Comparison of ENCODE assay signal across 8 cellular contexts in the genomic region with DNA sequence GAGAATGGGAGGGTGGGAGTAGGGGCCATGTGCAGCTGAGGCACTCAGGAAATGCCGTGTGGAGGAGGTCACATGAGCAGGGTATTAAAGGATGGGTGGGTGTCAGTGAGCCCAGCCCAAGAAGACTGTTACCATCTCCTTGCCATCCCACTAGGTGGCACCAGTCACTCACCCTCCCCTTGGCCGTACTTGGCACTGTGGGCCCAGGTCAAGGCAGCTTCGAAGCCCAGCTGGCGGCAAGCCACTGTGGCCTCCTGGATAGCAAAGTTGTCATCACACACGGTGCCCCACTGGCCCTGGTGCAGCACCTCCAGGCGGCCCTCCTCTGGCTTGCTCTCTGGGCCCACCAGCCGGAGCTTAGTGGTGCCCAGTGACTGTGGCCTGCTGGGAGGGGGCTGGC. TPM values are rescaled to one million over a fixed set of nuclear protein-coding genes. Genes with fewer than 3 reads are reported as not detected.
DNase-seq lines count a peak whose midpoint lies in the region; ATAC-seq and TF ChIP-seq lines count a peak whose summit lies in the region.

No MANE protein-coding gene starts in this region.

- H3K27me3 Mint-ChIP-seq in stimulated activated naive CD8-positive, alpha-beta T cell treated with anti-CD3 and anti-CD28 coated beads, Interleukin-15, amount 100 ng/mL, for 72 hours = peaks cover 8% of the 10 kb centered on the region
- peaks cover 21% of the 10 kb centered on the region for H3K27me3 Mint-ChIP-seq in CD4-positive, alpha-beta T cell
- H3K27me3 Mint-ChIP-seq in nephron progenitor cell (ENCODE audit: low read depth, poor library complexity) = no peaks in the 10 kb centered on the region

- CTCF ChIA-PET in HEK293 (lab: Yijun Ruan, JAX) (interaction anchor here (0.7 to 3.1 kb wide), 7 partner anchors 9 to 217 kb away, joined by 3 to 46 read pairs (median 3); no protein-coding TSS in a partner anchor), SK-N-SH (lab: Yijun Ruan, JAX) (interaction anchor here (0.6 to 4.1 kb wide), 7 partner anchors 10 to 246 kb away, joined by 3 to 20 read pairs (median 3); no protein-coding TSS in a partner anchor)
- CTCF ChIA-PET in CD4-positive, alpha-beta T cell (lab: Charles Lee) = no interaction called here

- peaks cover 0 to 6% (median 0%) of the 10 kb centered on the region in 11 experiments; a peak in 6 of 22 replicates for H3K27me3 ChIP-seq in BLaER1 treated with 17β-estradiol and CSF1 and Interleukin-3, amounts not matched to agents 10 nM and 100 nM
- H3K27me3 ChIP-seq in SK-N-SH (ENCODE audit: insufficient read depth) = no peaks in the 10 kb centered on the region
- H3K27me3 ChIP-seq in CD4-positive, alpha-beta T cell (ENCODE audit: control insufficient read depth, insufficient read depth, low read length) = peaks cover 12% of the 10 kb centered on the region

- TF ChIP-seq CTCF in HEK293 (tag by site-specific recombination; IDR thresholded peaks at IDR 0.05) (no peak), SK-N-SH (IDR thresholded peaks at IDR 0.05) (peak; percentile 36; the same call in 1 of the 2 replicates), nephron progenitor cell (IDR thresholded peaks at IDR 0.05) (no peak)
- no peak for TF ChIP-seq CTCF in CD4-positive, alpha-beta T cell (IDR thresholded peaks at IDR 0.05)

- TF ChIP-seq EP300 in SK-N-SH (IDR thresholded peaks at IDR 0.05; ENCODE audit: borderline replicate concordance in 1 of 2, low read depth in 1 of 2, low read length in 1 of 2) = no peak

- no peak overlapping the region; a peak in 1 of 20 replicates for H3K4me3 ChIP-seq in BLaER1 treated with 17β-estradiol and CSF1 and Interleukin-3, amounts not matched to agents 10 nM and 100 nM
- H3K4me3 ChIP-seq in HEK293 (ENCODE audit: low read depth, low read length) (no peak overlapping the region), SK-N-SH (ENCODE audit: low read depth in 2 of 2, low read length in 1 of 2) (no peak overlapping the region)

- DNase-seq in SK-N-SH = peak; percentile 48
- DNase-seq in glomerular visceral epithelial cell (ENCODE audit: extremely low spot score) = peak; percentile 60
- DNase-seq in stimulated activated naive CD8-positive, alpha-beta T cell treated with anti-CD3 and anti-CD28 coated beads, Interleukin-15, amount 100 ng/mL, for 72 hours = no peak
- DNase-seq in CD4-positive, alpha-beta T cell = no peak
- no peak for DNase-seq in nephron progenitor cell
- no peak for DNase-seq in stimulated activated CD4-positive, alpha-beta T cell treated with anti-CD3 and anti-CD28 coated beads, Interleukin-12 subunit alpha, Interleukin-12 subunit beta, amount 100 ng/mL, for 4 hours

- peak; percentile 47 for TF ChIP-seq RAD21 in SK-N-SH (IDR thresholded peaks at IDR 0.05; ENCODE audit: low read length)

- peaks cover 33 to 94% (median 89%) of the 10 kb centered on the region in 10 experiments for H3K4me1 ChIP-seq in BLaER1 treated with 17β-estradiol and CSF1 and Interleukin-3, amounts not matched to agents 10 nM and 100 nM
- no peaks in the 10 kb centered on the region; the same call in 1 of the 2 replicates for H3K4me1 ChIP-seq in HEK293 (ENCODE audit: control insufficient read depth, insufficient read depth, low read length)
- H3K4me1 ChIP-seq in SK-N-SH (ENCODE audit: control insufficient read depth in 1 of 2, insufficient read depth in 2 of 2, low read depth in 1 of 2, low read length in 1 of 2) = peaks cover 0 to 5% of the 10 kb centered on the region in 2 experiments; a peak in 1 of 4 replicates

- H3K9me3 Mint-ChIP-seq in stimulated activated naive CD8-positive, alpha-beta T cell treated with anti-CD3 and anti-CD28 coated beads, Interleukin-15, amount 100 ng/mL, for 72 hours = no peaks in the 10 kb centered on the region
- H3K9me3 Mint-ChIP-seq in CD4-positive, alpha-beta T cell = no peaks in the 10 kb centered on the region
- H3K9me3 Mint-ChIP-seq in nephron progenitor cell = no peaks in the 10 kb centered on the region

- 0 out of 22 replicates have a peak overlapping the region, but pooled peaks of 2 of the 11 experiments have one; percentile 13 to 24 for H3K27ac ChIP-seq in BLaER1 treated with 17β-estradiol and CSF1 and Interleukin-3, amounts not matched to agents 10 nM and 100 nM
- H3K27ac ChIP-seq in HEK293 (ENCODE audit: extremely low read depth, low read depth, low read length) = no peak overlapping the region
- no peak overlapping the region for H3K27ac ChIP-seq in SK-N-SH (ENCODE audit: low read depth in 2 of 2, low read length in 1 of 2)
- no peak overlapping the region for H3K27ac ChIP-seq in CD4-positive, alpha-beta T cell (ENCODE audit: low read depth, low read length)

- no peaks in the 10 kb centered on the region for H3K79me2 ChIP-seq in SK-N-SH (ENCODE audit: insufficient read depth)

- peak overlapping the region in 9 of 11 experiments; percentile 33 to 94 (median 80); a peak in 17 of 22 replicates for H3K4me2 ChIP-seq in BLaER1 treated with 17β-estradiol and CSF1 and Interleukin-3, amounts not matched to agents 10 nM and 100 nM
- no peak overlapping the region for H3K4me2 ChIP-seq in SK-N-SH

- H3K9ac ChIP-seq in BLaER1 treated with 17β-estradiol and CSF1 and Interleukin-3, amounts not matched to agents 10 nM and 100 nM = no peak overlapping the region
- H3K9ac ChIP-seq in SK-N-SH = no peak overlapping the region

- H3K36me3 Mint-ChIP-seq in CD4-positive, alpha-beta T cell (ENCODE audit: low read depth) = no peaks in the 10 kb centered on the region
- H3K36me3 Mint-ChIP-seq in nephron progenitor cell (ENCODE audit: low read depth) = no peaks in the 10 kb centered on the region

- POLR2A ChIA-PET in HEK293 (lab: Yijun Ruan, JAX) (no interaction called here), SK-N-SH (lab: Yijun Ruan, JAX) (no interaction called here)
- POLR2A ChIA-PET in CD4-positive, alpha-beta T cell (lab: Charles Lee) = no interaction called here

- no peaks in the 10 kb centered on the region; a peak in 1 of 22 replicates for H4K20me1 ChIP-seq in BLaER1 treated with 17β-estradiol and CSF1 and Interleukin-3, amounts not matched to agents 10 nM and 100 nM
- H4K20me1 ChIP-seq in SK-N-SH (ENCODE audit: insufficient read depth) = no peaks in the 10 kb centered on the region

- ATAC-seq in stimulated activated naive CD8-positive, alpha-beta T cell treated with anti-CD3 and anti-CD28 coated beads, Interleukin-15, amount 100 ng/mL, for 72 hours = peak; percentile 29
- ATAC-seq in CD4-positive, alpha-beta T cell (ENCODE audit: poor library complexity) = no peak

- WGBS in SK-N-SH (ENCODE audit: low lambda C conversion rate) = 73% methylated on average over 4 of the region's 7 CpGs

- H2AFZ ChIP-seq in SK-N-SH (ENCODE audit: low read depth) = no peak overlapping the region

- H3K27ac Mint-ChIP-seq in stimulated activated naive CD8-positive, alpha-beta T cell treated with anti-CD3 and anti-CD28 coated beads, Interleukin-15, amount 100 ng/mL, for 72 hours = peak overlapping the region in 1 of 2 donors; percentile 78
- no peak overlapping the region for H3K27ac Mint-ChIP-seq in CD4-positive, alpha-beta T cell
- no peak overlapping the region for H3K27ac Mint-ChIP-seq in nephron progenitor cell

- H3K9me3 ChIP-seq in BLaER1 treated with 17β-estradiol and CSF1 and Interleukin-3, amounts not matched to agents 10 nM and 100 nM (replicated peaks in 1 of 11) = peaks cover 0 to 7% (median 0%) of the 10 kb centered on the region in 11 experiments; a peak in 2 of 22 replicates
- H3K9me3 ChIP-seq in HEK293 (ENCODE audit: control insufficient read depth, insufficient read depth, low read depth, low read length) = no peaks in the 10 kb centered on the region
- H3K9me3 ChIP-seq in SK-N-SH = no peaks in the 10 kb centered on the region
- H3K9me3 ChIP-seq in CD4-positive, alpha-beta T cell (ENCODE audit: control insufficient read depth, low read length) = no peaks in the 10 kb centered on the region

- peaks cover 0 to 8% (median 0%) of the 10 kb centered on the region in 11 experiments; a peak in 2 of 22 replicates for H3K36me3 ChIP-seq in BLaER1 treated with 17β-estradiol and CSF1 and Interleukin-3, amounts not matched to agents 10 nM and 100 nM
- H3K36me3 ChIP-seq in HEK293 (ENCODE audit: control insufficient read depth in 2 of 2, insufficient read depth in 1 of 2, low read length in 2 of 2) (no peaks in the 10 kb centered on the region), SK-N-SH (replicated peaks in 1 of 2; ENCODE audit: control insufficient read depth in 1 of 2, insufficient read depth in 2 of 2, low read length in 1 of 2) (no peaks in the 10 kb centered on the region)

- no peaks in the 10 kb centered on the region for H3K9me2 ChIP-seq in SK-N-SH

- H3F3A ChIP-seq in SK-N-SH (replicated peaks; ENCODE audit: insufficient read depth) = peaks cover 4% of the 10 kb centered on the region

- H3K4me1 Mint-ChIP-seq in stimulated activated naive CD8-positive, alpha-beta T cell treated with anti-CD3 and anti-CD28 coated beads, Interleukin-15, amount 100 ng/mL, for 72 hours = peaks cover 7% of the 10 kb centered on the region
- peaks cover 5% of the 10 kb centered on the region for H3K4me1 Mint-ChIP-seq in CD4-positive, alpha-beta T cell (ENCODE audit: low read depth)
- peaks cover 42% of the 10 kb centered on the region for H3K4me1 Mint-ChIP-seq in nephron progenitor cell

- intact Hi-C loops in CD4-positive, alpha-beta T cell (cut with DNase I, micrococcal nuclease) = no loop called here

- H3K4me3 Mint-ChIP-seq in stimulated activated naive CD8-positive, alpha-beta T cell treated with anti-CD3 and anti-CD28 coated beads, Interleukin-15, amount 100 ng/mL, for 72 hours = no peak overlapping the region
- H3K4me3 Mint-ChIP-seq in CD4-positive, alpha-beta T cell = no peak overlapping the region
- H3K4me3 Mint-ChIP-seq in nephron progenitor cell = no peak overlapping the region

TF ChIP-seq in HEK293, 187 proteins besides CTCF, POLR2A, EP300 and RAD21 (continues in another document):
- no peak for TF ChIP-seq ZNF580 (tag by site-specific recombination; IDR thresholded peaks at IDR 0.05)
- TF ChIP-seq ZNF174 (tag by site-specific recombination; IDR thresholded peaks at IDR 0.05) = no peak
- peak; percentile 47; the same call in 1 of the 2 replicates for TF ChIP-seq ZFP69B (tag by site-specific recombination; IDR thresholded peaks at IDR 0.05)

TF ChIP-seq in SK-N-SH, 30 proteins besides CTCF, POLR2A, EP300 and RAD21:
- TF ChIP-seq GATA2 (CRISPR knock-in tag; IDR thresholded peaks at IDR 0.05) (no peak), SMC3 (IDR thresholded peaks at IDR 0.05; ENCODE audit: low read depth, low read length) (peak; percentile 29)

RNA-seq across cellular contexts. Expression of gene LOXL4, which starts 5.4 kb away (rescaled TPM):
- 1.4 and 1.7 TPM in 2 replicates for polyA plus RNA-seq in SK-N-SH (2012; rRNA removed)
- polyA plus RNA-seq in SK-N-SH (2012; cell fraction: cytosol; rRNA removed) = 0.76 and 1.4 TPM in 2 replicates
- 1.8 and 2.2 TPM in 2 replicates for polyA plus RNA-seq in SK-N-SH (2012; cell fraction: nucleus; rRNA removed)
- not detected for total RNA-seq in CD4-positive, alpha-beta T cell

Comparison
In these comparisons a context has a peak if more than half of its experiments do, and no peak if none do; other contexts are left out.
1. DNase-seq: peak in SK-N-SH (single experiment) and glomerular visceral epithelial cell (single experiment); none in stimulated activated naive CD8-positive, alpha-beta T cell treated with anti-CD3 and anti-CD28 coated beads, Interleukin-15, amount 100 ng/mL, for 72 hours (0 of 2), CD4-positive, alpha-beta T cell (0 of 10), nephron progenitor cell (single experiment) and stimulated activated CD4-positive, alpha-beta T cell treated with anti-CD3 and anti-CD28 coated beads, Interleukin-12 subunit alpha, Interleukin-12 subunit beta, amount 100 ng/mL, for 4 hours (single experiment).